In genomic region chr10:100267237-100268104, GRCh38 we compare ENCODE assay signal across 8 cellular contexts. TPM values are rescaled to one million over a fixed set of nuclear protein-coding genes. Genes with fewer than 3 reads are reported as not detected.
DNase-seq lines count a peak whose midpoint lies in the region; ATAC-seq lines count a peak whose summit lies in the region.

Gene CWF19L1, minus strand, starts transcription at chr10:100267638. Its CDS starts 45 bp downstream, at chr10:100267593.

- no peaks in the 10 kb centered on the region for H3K27me3 Mint-ChIP-seq in activated CD4-positive, alpha-beta T cell treated with anti-CD3 and anti-CD28 coated beads, Interleukin-2, amount 10 ng/mL, durations not matched to agents 7 days and 5 days

- peak; percentile 77 for ATAC-seq in GM18868 (IDR thresholded peaks at IDR 0.05; ENCODE audit: unreplicated experiment)
- peak; percentile 67 for ATAC-seq in HG03378 (IDR thresholded peaks at IDR 0.05; ENCODE audit: unreplicated experiment)

- H3K36me3 ChIP-seq in ACC112 (ENCODE audit: insufficient read depth, low read length): 0 out of 2 replicates have a peak, but pooled peaks cover 3% of the 10 kb centered on the region

- H3K27ac Mint-ChIP-seq in activated CD4-positive, alpha-beta T cell treated with anti-CD3 and anti-CD28 coated beads, Interleukin-2, amount 10 ng/mL, durations not matched to agents 7 days and 5 days: peak within 1 kb of the TSS; percentile 100

- DNase-seq in NCI-H526 treated with DMSO at 0.1 percent for 48 hours (lab: John Stamatoyannopoulos, UW) (peak; percentile 69), dedifferentiated amniotic fluid mesenchymal stem cell (ENCODE audit: extremely low spot score) (peak; percentile 86), left kidney (ENCODE audit: low read depth, low spot score) (peak; percentile 96)
- DNase-seq in activated CD4-positive, alpha-beta T cell treated with anti-CD3 and anti-CD28 coated beads, Interleukin-2, amount 10 ng/mL, durations not matched to agents 7 days and 5 days: peak; percentile 80
- peak; percentile 77 for DNase-seq in stimulated activated CD4-positive, alpha-beta T cell treated with anti-CD3 and anti-CD28 coated beads, Interleukin-1b, Interleukin-23, amount 100 ng/mL, for 48 hours

- no peaks in the 10 kb centered on the region for H3K9me3 Mint-ChIP-seq in activated CD4-positive, alpha-beta T cell treated with anti-CD3 and anti-CD28 coated beads, Interleukin-2, amount 10 ng/mL, durations not matched to agents 7 days and 5 days

- H3K4me1 ChIP-seq in ACC112 (ENCODE audit: control insufficient read depth, insufficient read depth, low read length, unreplicated experiment): peaks cover 6% of the 10 kb centered on the region

- H3K27ac ChIP-seq in ACC112 (ENCODE audit: low read depth, low read length): peak within 1 kb of the TSS; percentile 70

- CTCF ChIA-PET in activated CD4-positive, alpha-beta T cell treated with anti-CD3 and anti-CD28 coated beads, Interleukin-2, amount 10 ng/mL, durations not matched to agents 7 days and 5 days (lab: Charles Lee): interaction anchor here (0.6 kb wide), 1 partner anchor 346 kb away, joined by 4 read pairs; no protein-coding TSS in a partner anchor

- peaks cover 5% of the 10 kb centered on the region for H3K36me3 Mint-ChIP-seq in activated CD4-positive, alpha-beta T cell treated with anti-CD3 and anti-CD28 coated beads, Interleukin-2, amount 10 ng/mL, durations not matched to agents 7 days and 5 days (ENCODE audit: low read depth)

- H3K4me3 ChIP-seq in ACC112 (ENCODE audit: low read depth, low read length): peak within 1 kb of the TSS; percentile 93

- H3K27me3 ChIP-seq in ACC112 (ENCODE audit: insufficient read depth, low read length): no peaks in the 10 kb centered on the region

- peak within 1 kb of the TSS; percentile 100 for H2AFZ ChIP-seq in ACC112 (ENCODE audit: low read length, unreplicated experiment)

- H3K79me2 ChIP-seq in ACC112 (ENCODE audit: control insufficient read depth, insufficient read depth, low read length, unreplicated experiment): peaks cover 29% of the 10 kb centered on the region

- peak within 1 kb of the TSS; percentile 100 for H3K4me3 Mint-ChIP-seq in activated CD4-positive, alpha-beta T cell treated with anti-CD3 and anti-CD28 coated beads, Interleukin-2, amount 10 ng/mL, durations not matched to agents 7 days and 5 days

- POLR2A ChIA-PET in activated CD4-positive, alpha-beta T cell treated with anti-CD3 and anti-CD28 coated beads, Interleukin-2, amount 10 ng/mL, durations not matched to agents 7 days and 5 days (lab: Charles Lee): no interaction called here

- H3K4me1 Mint-ChIP-seq in activated CD4-positive, alpha-beta T cell treated with anti-CD3 and anti-CD28 coated beads, Interleukin-2, amount 10 ng/mL, durations not matched to agents 7 days and 5 days: peaks cover 22% of the 10 kb centered on the region

RNA-seq across cellular contexts. Expression of gene CWF19L1, which starts in this region (rescaled TPM):
- 10 to 100 TPM; 37.3 to 38.4 TPM for total RNA-seq in activated CD4-positive, alpha-beta T cell treated with anti-CD3 and anti-CD28 coated beads, Interleukin-2, amount 10 ng/mL, durations not matched to agents 7 days and 5 days

Comparison
In these comparisons a context has a peak if more than half of its experiments do, and no peak if none do; other contexts are left out.
1. Peak in every context shown above with its lines: DNase-seq, ATAC-seq, H3K4me3 ChIP-seq and H3K27ac ChIP-seq.